ENCODE assay signal across 1 cellular context in the genomic region with DNA sequence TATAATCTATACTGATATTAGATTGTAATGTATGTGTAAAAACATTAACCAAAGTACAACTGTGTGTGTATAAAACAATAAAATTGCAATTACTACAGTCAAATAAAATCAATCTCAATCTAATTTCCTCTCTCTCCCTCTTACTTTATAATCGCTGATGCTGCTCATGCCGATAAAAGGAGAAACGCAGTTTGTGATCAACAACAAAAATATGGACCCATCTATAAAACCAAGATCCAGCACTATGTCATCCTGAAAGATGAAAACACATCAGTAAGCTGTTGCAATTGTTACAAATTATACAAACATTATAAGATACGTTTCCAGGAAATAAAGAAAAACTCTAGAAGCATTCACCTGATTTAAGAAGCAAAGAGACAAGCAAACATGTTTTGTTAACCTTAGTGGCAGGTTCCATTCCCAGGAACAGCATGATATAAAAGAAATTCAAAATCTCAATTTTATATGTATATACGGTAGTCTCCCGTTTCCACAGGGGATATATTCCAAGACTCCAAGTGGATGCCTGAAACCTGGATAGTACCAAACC.
A peak's percentile ranks its signal among the peaks of the same experiment; 100 is the strongest.
TF ChIP-seq lines count a peak whose summit lies in the region.

No MANE protein-coding gene starts in this region.

TF ChIP-seq in HEK293, 187 proteins besides CTCF, POLR2A, EP300 and RAD21 (continued from another document):
- TF ChIP-seq PRDM10 (tag by site-specific recombination; IDR thresholded peaks at IDR 0.05): peak; percentile 63
- TF ChIP-seq, protein P1, sequence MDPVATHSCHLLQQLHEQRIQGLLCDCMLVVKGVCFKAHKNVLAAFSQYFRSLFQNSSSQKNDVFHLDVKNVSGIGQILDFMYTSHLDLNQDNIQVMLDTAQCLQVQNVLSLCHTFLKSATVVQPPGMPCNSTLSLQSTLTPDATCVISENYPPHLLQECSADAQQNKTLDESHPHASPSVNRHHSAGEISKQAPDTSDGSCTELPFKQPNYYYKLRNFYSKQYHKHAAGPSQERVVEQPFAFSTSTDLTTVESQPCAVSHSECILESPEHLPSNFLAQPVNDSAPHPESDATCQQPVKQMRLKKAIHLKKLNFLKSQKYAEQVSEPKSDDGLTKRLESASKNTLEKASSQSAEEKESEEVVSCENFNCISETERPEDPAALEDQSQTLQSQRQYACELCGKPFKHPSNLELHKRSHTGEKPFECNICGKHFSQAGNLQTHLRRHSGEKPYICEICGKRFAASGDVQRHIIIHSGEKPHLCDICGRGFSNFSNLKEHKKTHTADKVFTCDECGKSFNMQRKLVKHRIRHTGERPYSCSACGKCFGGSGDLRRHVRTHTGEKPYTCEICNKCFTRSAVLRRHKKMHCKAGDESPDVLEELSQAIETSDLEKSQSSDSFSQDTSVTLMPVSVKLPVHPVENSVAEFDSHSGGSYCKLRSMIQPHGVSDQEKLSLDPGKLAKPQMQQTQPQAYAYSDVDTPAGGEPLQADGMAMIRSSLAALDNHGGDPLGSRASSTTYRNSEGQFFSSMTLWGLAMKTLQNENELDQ (tag by site-specific recombination; IDR thresholded peaks at IDR 0.05; ENCODE audit: low read depth): no peak
TF ChIP-seq in HEK293: peak in this region for 2.
